8 cellular contexts compared by ENCODE assay signal in the genomic region with DNA sequence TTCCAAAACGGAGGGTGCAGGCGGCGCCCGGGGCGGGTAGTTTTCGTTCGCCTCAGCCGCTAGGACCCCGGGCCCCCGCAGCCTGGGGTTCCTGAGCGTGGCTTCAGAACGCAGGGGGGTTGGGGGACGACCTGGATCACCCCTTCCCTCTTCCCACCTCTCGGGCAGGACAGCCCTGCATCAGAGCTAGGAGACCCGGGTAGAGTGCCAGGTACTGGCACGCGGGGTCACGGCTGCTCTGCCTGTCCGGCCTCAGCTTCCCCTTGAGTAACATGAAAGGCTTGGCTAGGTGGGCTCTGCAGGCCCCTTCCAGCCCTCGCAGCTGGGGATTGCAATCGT. TPM values are rescaled to one million over a fixed set of nuclear protein-coding genes. Genes with fewer than 3 reads are reported as not detected.
DNase-seq lines count a peak whose midpoint lies in the region; ATAC-seq and TF ChIP-seq lines count a peak whose summit lies in the region.

No MANE protein-coding gene starts in this region.

- H4K20me1 ChIP-seq in BLaER1, result peaks cover 66% of the 10 kb centered on the region

- no peak for ATAC-seq in naive thymus-derived CD8-positive, alpha-beta T cell
- no peak for ATAC-seq in GM18520 (IDR thresholded peaks at IDR 0.05; ENCODE audit: unreplicated experiment)
- ATAC-seq in GM19395 (IDR thresholded peaks at IDR 0.05; ENCODE audit: unreplicated experiment), result no peak

- peak overlapping the region in 4 of 10 donors; percentile 33 to 91 (median 82) for H3K27ac Mint-ChIP-seq in naive thymus-derived CD8-positive, alpha-beta T cell

- peak overlapping the region; percentile 83 for H3K9ac ChIP-seq in BLaER1

- H3K27me3 Mint-ChIP-seq in naive thymus-derived CD8-positive, alpha-beta T cell, result no peaks in the 10 kb centered on the region

- peaks cover 32% of the 10 kb centered on the region for H3K4me1 ChIP-seq in BLaER1

- H3K4me2 ChIP-seq in BLaER1, result peak overlapping the region; percentile 92

- H3K36me3 ChIP-seq in BLaER1, result peaks cover 13% of the 10 kb centered on the region; the same call in 1 of the 2 replicates

- peaks cover 0 to 13% (median 0%) of the 10 kb centered on the region in 3 donors for H3K36me3 Mint-ChIP-seq in naive thymus-derived CD8-positive, alpha-beta T cell

- TF ChIP-seq CTCF in LNCaP clone FGC (IDR thresholded peaks at IDR 0.05; ENCODE audit: control insufficient read depth, extremely low read depth, insufficient read depth) (no peak), dorsolateral prefrontal cortex (IDR thresholded peaks at IDR 0.05 in 54 of 56, conservative IDR thresholded peaks at IDR 0.05 in 2 of 56; ENCODE audit: low read depth in 1 of 56, partially characterized antibody in 56 of 56) (no peak)

- H3K4me3 ChIP-seq in BLaER1 (peak overlapping the region; percentile 85), LNCaP clone FGC (ENCODE audit: low read depth, low read length) (peak overlapping the region; percentile 94), dorsolateral prefrontal cortex (peak overlapping the region; percentile 66 to 100 (median 94))

- intact Hi-C loops in dorsolateral prefrontal cortex (cut with DNase I), result loop anchor here (2.0 to 5.0 kb wide), 2 partner anchors 43 to 60 kb away; a partner anchor contains a TSS

- H3K9me3 Mint-ChIP-seq in naive thymus-derived CD8-positive, alpha-beta T cell, result no peaks in the 10 kb centered on the region

- peak overlapping the region; percentile 94 to 100 (median 97) for H3K4me3 Mint-ChIP-seq in naive thymus-derived CD8-positive, alpha-beta T cell

- H3K27me3 ChIP-seq in BLaER1 (no peaks in the 10 kb centered on the region), dorsolateral prefrontal cortex (no peaks in the 10 kb centered on the region)

- H3K27ac ChIP-seq in BLaER1, result peak overlapping the region; percentile 83
- peak overlapping the region in 56 of 59 donors; percentile 6 to 95 (median 81) for H3K27ac ChIP-seq in dorsolateral prefrontal cortex

- no peak for DNase-seq in LNCaP clone FGC (ENCODE audit: low read depth)
- DNase-seq in dorsolateral prefrontal cortex, result peak in 1 of 10 donors; percentile 8
- DNase-seq in naive thymus-derived CD8-positive, alpha-beta T cell, result peak in 1 of 10 donors; percentile 7
- DNase-seq in ecto neural progenitor cell (ENCODE audit: low spot score), result no peak
- DNase-seq in stimulated activated CD4-positive, alpha-beta T cell treated with anti-CD3 and anti-CD28 coated beads, Interleukin-1b, Interleukin-23, amount 100 ng/mL, for 48 hours, result no peak

- peaks cover 15 to 57% (median 41%) of the 10 kb centered on the region in 4 donors for H3K4me1 Mint-ChIP-seq in naive thymus-derived CD8-positive, alpha-beta T cell

- no peaks in the 10 kb centered on the region for H3K9me3 ChIP-seq in BLaER1

- POLR2A ChIA-PET in naive thymus-derived CD8-positive, alpha-beta T cell (lab: Charles Lee), result interaction anchor here (0.6 to 5.2 kb wide), 5 partner anchors 23 to 224 kb away, joined by 3 to 62 read pairs (median 4); a partner anchor contains a TSS

RNA-seq across cellular contexts. Expression of a gene that starts 0.5 kb away (rescaled TPM):
- total RNA-seq in dorsolateral prefrontal cortex, result 10 to 100 TPM in 117 of 120 experiments, 1 to 10 TPM in 3; 6.3 to 27.1 (median 16.6) TPM
- total RNA-seq in naive thymus-derived CD8-positive, alpha-beta T cell, result 10 to 100 TPM; 20.6 to 21.1 TPM
- 10 to 100 TPM in 1 of 3 donors, 1 to 10 TPM in 2; 8.5 to 12.5 (median 9.8) TPM for polyA plus RNA-seq in naive thymus-derived CD8-positive, alpha-beta T cell

RNA-seq across cellular contexts. Expression of a gene that starts 0.7 kb away (rescaled TPM):
- 10 to 100 TPM; 37.8 to 83.4 (median 59.1) TPM for total RNA-seq in dorsolateral prefrontal cortex
- total RNA-seq in naive thymus-derived CD8-positive, alpha-beta T cell, result 10 to 100 TPM; 51.3 to 59.0 TPM
- polyA plus RNA-seq in naive thymus-derived CD8-positive, alpha-beta T cell, result 10 to 100 TPM; 13.1 to 19.4 (median 18.4) TPM

RNA-seq across cellular contexts. Expression of a gene that starts 42.3 kb away (rescaled TPM):
- total RNA-seq in dorsolateral prefrontal cortex, result 10 to 100 TPM in 118 of 120 experiments, 1 to 10 TPM in 2; 8.6 to 24.2 (median 15.2) TPM
- total RNA-seq in naive thymus-derived CD8-positive, alpha-beta T cell, result 10 to 100 TPM; 27.7 to 29.9 TPM
- 10 to 100 TPM; 16.4 to 27.6 (median 17.9) TPM for polyA plus RNA-seq in naive thymus-derived CD8-positive, alpha-beta T cell
